In the genomic region with DNA sequence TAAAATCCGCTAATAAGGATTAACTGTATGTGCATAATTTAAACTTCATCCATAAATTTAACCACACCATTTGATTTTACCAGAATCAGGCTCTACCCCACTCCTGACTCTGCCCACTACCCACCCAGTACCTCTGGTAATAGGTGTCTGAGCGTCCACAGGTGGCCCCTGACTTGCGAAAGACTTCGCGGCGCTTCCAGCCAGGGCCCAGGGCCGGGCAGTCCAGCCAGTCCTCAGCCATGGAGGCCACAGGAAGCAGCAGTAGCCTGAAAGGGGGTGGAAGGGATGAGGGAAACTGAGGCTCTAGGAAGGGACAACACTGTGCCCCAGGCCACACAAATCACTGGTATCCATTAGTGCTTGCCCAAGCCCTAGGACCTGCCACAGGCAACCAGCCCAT, we compare ENCODE assay signal across 2 cellular contexts.
TF ChIP-seq lines count a peak whose summit lies in the region.

No MANE protein-coding gene starts in this region.

TF ChIP-seq in A549, 52 proteins besides CTCF, POLR2A, EP300 and RAD21 (continued from another document):
- TF ChIP-seq HDAC2 (IDR thresholded peaks at IDR 0.05) = no peak
- no peak for TF ChIP-seq NFE2L2 (conservative IDR thresholded peaks at IDR 0.05; ENCODE audit: low read length)
- TF ChIP-seq ESRRA (IDR thresholded peaks at IDR 0.05; ENCODE audit: borderline replicate concordance, low read length) = no peak
- no peak for TF ChIP-seq HEYL (CRISPR knock-in tag; IDR thresholded peaks at IDR 0.05)
- no peak for TF ChIP-seq ZFP36 (IDR thresholded peaks at IDR 0.05; ENCODE audit: borderline replicate concordance, partially characterized antibody)
- TF ChIP-seq FOSB (CRISPR knock-in tag; IDR thresholded peaks at IDR 0.05) = no peak

TF ChIP-seq in HCT116, 20 proteins besides CTCF, POLR2A, EP300 and RAD21 (continued from another document):
- TF ChIP-seq, protein P1, sequence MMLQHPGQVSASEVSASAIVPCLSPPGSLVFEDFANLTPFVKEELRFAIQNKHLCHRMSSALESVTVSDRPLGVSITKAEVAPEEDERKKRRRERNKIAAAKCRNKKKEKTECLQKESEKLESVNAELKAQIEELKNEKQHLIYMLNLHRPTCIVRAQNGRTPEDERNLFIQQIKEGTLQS (IDR thresholded peaks at IDR 0.05) = no peak
- TF ChIP-seq EZH2phosphoT487 (IDR thresholded peaks at IDR 0.05; ENCODE audit: borderline replicate concordance) (no peak), SRF (IDR thresholded peaks at IDR 0.05; ENCODE audit: low read depth) (no peak), EZH2 (IDR thresholded peaks at IDR 0.05) (no peak)
- TF ChIP-seq, protein P2, sequence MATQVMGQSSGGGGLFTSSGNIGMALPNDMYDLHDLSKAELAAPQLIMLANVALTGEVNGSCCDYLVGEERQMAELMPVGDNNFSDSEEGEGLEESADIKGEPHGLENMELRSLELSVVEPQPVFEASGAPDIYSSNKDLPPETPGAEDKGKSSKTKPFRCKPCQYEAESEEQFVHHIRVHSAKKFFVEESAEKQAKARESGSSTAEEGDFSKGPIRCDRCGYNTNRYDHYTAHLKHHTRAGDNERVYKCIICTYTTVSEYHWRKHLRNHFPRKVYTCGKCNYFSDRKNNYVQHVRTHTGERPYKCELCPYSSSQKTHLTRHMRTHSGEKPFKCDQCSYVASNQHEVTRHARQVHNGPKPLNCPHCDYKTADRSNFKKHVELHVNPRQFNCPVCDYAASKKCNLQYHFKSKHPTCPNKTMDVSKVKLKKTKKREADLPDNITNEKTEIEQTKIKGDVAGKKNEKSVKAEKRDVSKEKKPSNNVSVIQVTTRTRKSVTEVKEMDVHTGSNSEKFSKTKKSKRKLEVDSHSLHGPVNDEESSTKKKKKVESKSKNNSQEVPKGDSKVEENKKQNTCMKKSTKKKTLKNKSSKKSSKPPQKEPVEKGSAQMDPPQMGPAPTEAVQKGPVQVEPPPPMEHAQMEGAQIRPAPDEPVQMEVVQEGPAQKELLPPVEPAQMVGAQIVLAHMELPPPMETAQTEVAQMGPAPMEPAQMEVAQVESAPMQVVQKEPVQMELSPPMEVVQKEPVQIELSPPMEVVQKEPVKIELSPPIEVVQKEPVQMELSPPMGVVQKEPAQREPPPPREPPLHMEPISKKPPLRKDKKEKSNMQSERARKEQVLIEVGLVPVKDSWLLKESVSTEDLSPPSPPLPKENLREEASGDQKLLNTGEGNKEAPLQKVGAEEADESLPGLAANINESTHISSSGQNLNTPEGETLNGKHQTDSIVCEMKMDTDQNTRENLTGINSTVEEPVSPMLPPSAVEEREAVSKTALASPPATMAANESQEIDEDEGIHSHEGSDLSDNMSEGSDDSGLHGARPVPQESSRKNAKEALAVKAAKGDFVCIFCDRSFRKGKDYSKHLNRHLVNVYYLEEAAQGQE (IDR thresholded peaks at IDR 0.05; ENCODE audit: low read depth) = no peak
- TF ChIP-seq, protein P3, sequence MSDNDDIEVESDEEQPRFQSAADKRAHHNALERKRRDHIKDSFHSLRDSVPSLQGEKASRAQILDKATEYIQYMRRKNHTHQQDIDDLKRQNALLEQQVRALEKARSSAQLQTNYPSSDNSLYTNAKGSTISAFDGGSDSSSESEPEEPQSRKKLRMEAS (IDR thresholded peaks at IDR 0.05) = no peak
- TF ChIP-seq, protein P4, sequence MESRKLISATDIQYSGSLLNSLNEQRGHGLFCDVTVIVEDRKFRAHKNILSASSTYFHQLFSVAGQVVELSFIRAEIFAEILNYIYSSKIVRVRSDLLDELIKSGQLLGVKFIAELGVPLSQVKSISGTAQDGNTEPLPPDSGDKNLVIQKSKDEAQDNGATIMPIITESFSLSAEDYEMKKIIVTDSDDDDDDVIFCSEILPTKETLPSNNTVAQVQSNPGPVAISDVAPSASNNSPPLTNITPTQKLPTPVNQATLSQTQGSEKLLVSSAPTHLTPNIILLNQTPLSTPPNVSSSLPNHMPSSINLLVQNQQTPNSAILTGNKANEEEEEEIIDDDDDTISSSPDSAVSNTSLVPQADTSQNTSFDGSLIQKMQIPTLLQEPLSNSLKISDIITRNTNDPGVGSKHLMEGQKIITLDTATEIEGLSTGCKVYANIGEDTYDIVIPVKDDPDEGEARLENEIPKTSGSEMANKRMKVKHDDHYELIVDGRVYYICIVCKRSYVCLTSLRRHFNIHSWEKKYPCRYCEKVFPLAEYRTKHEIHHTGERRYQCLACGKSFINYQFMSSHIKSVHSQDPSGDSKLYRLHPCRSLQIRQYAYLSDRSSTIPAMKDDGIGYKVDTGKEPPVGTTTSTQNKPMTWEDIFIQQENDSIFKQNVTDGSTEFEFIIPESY (IDR thresholded peaks at IDR 0.05; ENCODE audit: extremely low read depth, insufficient replicate concordance, low read length) = no peak
TF ChIP-seq in HCT116: peak in this region for 0.
